Comparison of ENCODE assay signal across 21 cellular contexts in genomic region chr14:34072401-34072800, GRCh38.
DNase-seq lines count a peak whose midpoint lies in the region; ATAC-seq, FAIRE-seq and TF ChIP-seq lines count a peak whose summit lies in the region.
"Had no signal": no experiment of that assay in that cellular context is flagged by ENCODE, and none has a peak within 500 bp of the region (broad histone marks: within the 10 kb centered on the region; RNA-seq: fewer than 3 reads in every experiment).

No MANE protein-coding gene starts in this region.

- CTCF ChIA-PET in HepG2 (lab: Yijun Ruan, JAX; ENCODE audit: low intra/inter-chr PET ratio, low total read pairs) = no interaction called here

- no peak for ATAC-seq in HepG2
- no peak for ATAC-seq in right lobe of liver

- POLR2A ChIA-PET in HepG2 (lab: Yijun Ruan, JAX) = no interaction called here

- no TSS peak for BruUV-seq in HepG2 (replicated peaks; lab: Mats Ljungman, UMichigan)

- no peak overlapping the region for H3K4me2 ChIP-seq in HepG2 (ENCODE audit: low read depth, low read length)
- no peak overlapping the region for H3K4me2 ChIP-seq in OCI-LY3 (ENCODE audit: low read length)
- H3K4me2 ChIP-seq: BLaER1 had no signal

- TF ChIP-seq POLR2A in HepG2 (IDR thresholded peaks at IDR 0.05; ENCODE audit: insufficient read depth in 1 of 2, low read depth in 2 of 2, low read length in 2 of 2) (no peak), right lobe of liver (IDR thresholded peaks at IDR 0.05) (no peak), spleen (IDR thresholded peaks at IDR 0.05) (no peak)

- H3K4me1 ChIP-seq in HepG2 (ENCODE audit: insufficient read depth, low read length) = no peaks in the 10 kb centered on the region
- H3K4me1 ChIP-seq in right lobe of liver = no peaks in the 10 kb centered on the region
- H3K4me1 ChIP-seq in OCI-LY3 (ENCODE audit: low read length) = peaks cover 27% of the 10 kb centered on the region
- H3K4me1 ChIP-seq in spleen = no peaks in the 10 kb centered on the region
- H3K4me1 ChIP-seq in effector memory CD4-positive, alpha-beta T cell (ENCODE audit: control insufficient read depth, insufficient read depth, low read length, poor library complexity, severe bottlenecking) = no peaks in the 10 kb centered on the region

- no peaks in the 10 kb centered on the region for H4K20me1 ChIP-seq in HepG2 (ENCODE audit: insufficient read depth, low read length)
- H4K20me1 ChIP-seq in OCI-LY3 (ENCODE audit: insufficient read depth, low read length) = no peaks in the 10 kb centered on the region
- H4K20me1 ChIP-seq: BLaER1 had no signal

- no peak for TF ChIP-seq CTCF in HepG2 (CRISPR knock-in tag; IDR thresholded peaks at IDR 0.05)
- TF ChIP-seq CTCF in right lobe of liver (IDR thresholded peaks at IDR 0.05) = no peak
- TF ChIP-seq CTCF in OCI-LY3 (IDR thresholded peaks at IDR 0.05; ENCODE audit: low read depth, low read length) = no peak
- TF ChIP-seq CTCF in spleen (IDR thresholded peaks at IDR 0.05 in 8 of 11, conservative IDR thresholded peaks at IDR 0.05 in 3 of 11) = no peak

- intact Hi-C loops in HepG2 (cut with micrococcal nuclease; ENCODE audit: unreplicated experiment) (no loop called here), right lobe of liver (cut with DNase I) (no loop called here), spleen (cut with DNase I; ENCODE audit: low total_unique reads) (no loop called here)

- TF ChIP-seq RAD21 in HepG2 (CRISPR knock-in tag; IDR thresholded peaks at IDR 0.05) = no peak

- no peak for FAIRE-seq in HepG2 (lab: Jason Lieb, UNC)
- FAIRE-seq: A204.1, D721Med, G401.6, GM12891, GM19239 had no signal

- 75% methylated on average over 3 of the region's 3 CpGs for WGBS in HepG2 (ENCODE audit: low lambda C conversion rate)
- WGBS in right lobe of liver (ENCODE audit: insufficient coverage, low coverage, low lambda C conversion rate, missing lambda C conversion rate) = 81% methylated on average over 3 of the region's 3 CpGs
- 92 to 98% (median 96%) methylated on average over 3 of the region's 3 CpGs for WGBS in spleen, 5 donors

- H2AFZ ChIP-seq in HepG2 (ENCODE audit: low read length) (no peak overlapping the region), OCI-LY3 (ENCODE audit: low read depth, low read length) (no peak overlapping the region)

- H3K9me3 ChIP-seq in HepG2 (ENCODE audit: low read length) (peaks cover 11% of the 10 kb centered on the region), right lobe of liver (no peaks in the 10 kb centered on the region), OCI-LY3 (ENCODE audit: insufficient read depth, low read length) (no peaks in the 10 kb centered on the region), spleen (peaks cover 0 to 16% (median 7%) of the 10 kb centered on the region in 8 donors)
- H3K9me3 ChIP-seq in effector memory CD4-positive, alpha-beta T cell (ENCODE audit: control insufficient read depth, low read length) = no peaks in the 10 kb centered on the region
- H3K9me3 ChIP-seq: BE2C had no signal

- no peak for DNase-seq in HepG2 (ENCODE audit: low spot score)
- no peak for DNase-seq in right lobe of liver
- no peak for DNase-seq in spleen
- no peak for DNase-seq in effector memory CD4-positive, alpha-beta T cell
- DNase-seq: 8988T; ACHN; BE2C; C1 segment of cervical spinal cord; CD4-positive, alpha-beta memory T cell; CD4-positive, CD25-positive, alpha-beta regulatory T cell; CD8-positive, alpha-beta memory T cell; COR-L47; DMS79 treated with DMSO at 0.1 percent for 48 hours; GF-D8 had no signal

- H3K79me2 ChIP-seq in HepG2 (ENCODE audit: insufficient read depth, low read length) (no peaks in the 10 kb centered on the region), OCI-LY3 (ENCODE audit: low read length) (no peaks in the 10 kb centered on the region)

- H3K27me3 ChIP-seq in HepG2 (ENCODE audit: control insufficient read depth in 1 of 2, insufficient read depth in 2 of 2, low read length in 2 of 2) (peaks cover 2 to 24% of the 10 kb centered on the region in 2 experiments; a peak in 3 of 5 replicates), right lobe of liver (no peaks in the 10 kb centered on the region), OCI-LY3 (ENCODE audit: low read depth, low read length) (no peaks in the 10 kb centered on the region), spleen (replicated peaks in 1 of 7) (no peaks in the 10 kb centered on the region)
- no peaks in the 10 kb centered on the region for H3K27me3 ChIP-seq in effector memory CD4-positive, alpha-beta T cell (replicated peaks; ENCODE audit: control insufficient read depth, insufficient read depth, low read length, poor library complexity, severe bottlenecking)
- H3K27me3 ChIP-seq: BE2C, BLaER1 had no signal

- no peak overlapping the region for H3K27ac ChIP-seq in HepG2 (ENCODE audit: extremely low read length, insufficient read depth, low read length)
- no peak overlapping the region for H3K27ac ChIP-seq in right lobe of liver
- peak overlapping the region; percentile 77 for H3K27ac ChIP-seq in OCI-LY3 (ENCODE audit: low read length)
- no peak overlapping the region for H3K27ac ChIP-seq in spleen
- H3K27ac ChIP-seq in effector memory CD4-positive, alpha-beta T cell (ENCODE audit: insufficient read depth, low read length, poor library complexity, severe bottlenecking) = no peak overlapping the region
- H3K27ac ChIP-seq: BLaER1 had no signal

- H3K9ac ChIP-seq in HepG2 (ENCODE audit: insufficient read depth, low read depth, low read length) (no peak overlapping the region), OCI-LY3 (ENCODE audit: low read length) (no peak overlapping the region)
- H3K9ac ChIP-seq: BLaER1 had no signal

- no peak for TF ChIP-seq EP300 in HepG2 (IDR thresholded peaks at IDR 0.05; ENCODE audit: low read depth in 2 of 2, low read length in 2 of 2)
- no peak for TF ChIP-seq EP300 in HepG2 (CRISPR knock-in tag; IDR thresholded peaks at IDR 0.05; ENCODE audit: borderline replicate concordance)

- in situ Hi-C loops in HepG2 (cut with HindIII; ENCODE audit: extremely low pct_ligation_motif_present, low pct_unique_long_range_greater_than_20kb) = no loop called here

- no peaks in the 10 kb centered on the region for H3K36me3 ChIP-seq in HepG2 (replicated peaks in 1 of 2; ENCODE audit: control insufficient read depth in 1 of 2, insufficient read depth in 2 of 2, low read length in 2 of 2)
- no peaks in the 10 kb centered on the region for H3K36me3 ChIP-seq in right lobe of liver
- H3K36me3 ChIP-seq in OCI-LY3 (replicated peaks; ENCODE audit: low read depth, low read length) = no peaks in the 10 kb centered on the region
- H3K36me3 ChIP-seq in spleen = no peaks in the 10 kb centered on the region
- no peaks in the 10 kb centered on the region for H3K36me3 ChIP-seq in effector memory CD4-positive, alpha-beta T cell (ENCODE audit: control insufficient read depth, insufficient read depth, low read length)
- H3K36me3 ChIP-seq: BE2C, BLaER1 had no signal

- H3K4me3 ChIP-seq in HepG2 (replicated peaks in 1 of 3; ENCODE audit: insufficient read depth in 1 of 3, low read depth in 2 of 3, low read length in 3 of 3) (no peak overlapping the region), right lobe of liver (no peak overlapping the region), OCI-LY3 (ENCODE audit: low read length) (no peak overlapping the region), spleen (no peak overlapping the region)
- H3K4me3 ChIP-seq in effector memory CD4-positive, alpha-beta T cell (ENCODE audit: insufficient read depth, low read depth, low read length, poor library complexity, severe bottlenecking) = no peak overlapping the region
- H3K4me3 ChIP-seq: BLaER1 had no signal

TF ChIP-seq in HepG2, 621 proteins besides CTCF, POLR2A, EP300 and RAD21:
- peak; percentile 97; the same call in 1 of the 2 replicates for TF ChIP-seq ZFP1 (CRISPR knock-in tag; IDR thresholded peaks at IDR 0.05)
- TF ChIP-seq, protein P1, sequence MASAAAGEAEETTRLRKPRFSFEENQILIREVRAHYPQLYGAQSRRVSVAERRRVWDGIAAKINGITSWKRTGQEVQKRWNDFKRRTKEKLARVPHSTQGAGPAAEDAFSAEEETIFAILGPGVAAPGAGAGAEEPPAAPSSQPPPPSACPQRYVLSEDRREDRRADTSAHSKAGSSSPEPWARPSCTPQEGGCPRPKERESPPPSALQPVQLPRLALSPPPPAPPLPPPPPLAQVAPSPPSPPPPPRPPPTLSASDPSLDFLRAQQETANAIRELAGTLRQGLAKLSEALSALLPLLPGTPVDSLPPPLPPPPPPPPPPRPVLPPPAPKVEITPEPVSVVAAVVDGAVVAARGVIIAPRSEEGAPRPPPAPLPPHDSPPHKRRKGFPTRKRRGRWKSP (CRISPR knock-in tag; IDR thresholded peaks at IDR 0.05) = no peak
- TF ChIP-seq MED1 (CRISPR knock-in tag; IDR thresholded peaks at IDR 0.05) = no peak
